17 cellular contexts compared by ENCODE assay signal in genomic region chr3:193297421-193297820, GRCh38. TPM values are rescaled to one million over a fixed set of nuclear protein-coding genes. Genes with fewer than 3 reads are reported as not detected.
DNase-seq lines count a peak whose midpoint lies in the region; ATAC-seq and TF ChIP-seq lines count a peak whose summit lies in the region.
"Had no signal": no experiment of that assay in that cellular context is flagged by ENCODE, and none has a peak within 500 bp of the region (broad histone marks: within the 10 kb centered on the region; RNA-seq: fewer than 3 reads in every experiment).

No MANE protein-coding gene starts in this region.

- H4K5ac ChIP-seq in mesendoderm (ENCODE audit: low read length): no peak overlapping the region

- TF ChIP-seq CTCF in GM06990 (IDR thresholded peaks at IDR 0.05; ENCODE audit: insufficient read depth, low read length, poor library complexity, severe bottlenecking) (no peak), tibial artery (IDR thresholded peaks at IDR 0.05) (no peak)

- intact Hi-C loops in left colon (cut with DNase I, micrococcal nuclease): no loop called here
- intact Hi-C loops in tibial artery (cut with DNase I; ENCODE audit: low total_unique reads): no loop called here

- H3K4me3 ChIP-seq in GM06990 (replicated peaks; ENCODE audit: low read depth, low read length): no peak overlapping the region
- H3K4me3 ChIP-seq in mesendoderm (ENCODE audit: low read length): no peak overlapping the region
- H3K4me3 ChIP-seq in tibial artery: no peak overlapping the region

- no peak overlapping the region for H3K4me2 ChIP-seq in mesendoderm (ENCODE audit: low read length)

- H2AK5ac ChIP-seq in mesendoderm (ENCODE audit: low read length): no peak overlapping the region

- H3K27me3 ChIP-seq in GM06990 (replicated peaks; ENCODE audit: control insufficient read depth, insufficient read depth, low read length) (no peaks in the 10 kb centered on the region), mesendoderm (ENCODE audit: insufficient read depth, low read length, poor library complexity) (no peaks in the 10 kb centered on the region), tibial artery (no peaks in the 10 kb centered on the region)

- no peak overlapping the region for H3K4ac ChIP-seq in mesendoderm (ENCODE audit: low read depth, low read length)

- H3K9ac ChIP-seq in mesendoderm (ENCODE audit: low read length): no peak overlapping the region

- no peaks in the 10 kb centered on the region for H3K36me3 ChIP-seq in GM06990 (ENCODE audit: control insufficient read depth, insufficient read depth, low read length)
- H3K36me3 ChIP-seq in mesendoderm (ENCODE audit: control insufficient read depth, insufficient read depth, low read length): no peaks in the 10 kb centered on the region
- H3K36me3 ChIP-seq in tibial artery: no peaks in the 10 kb centered on the region

- DNase-seq in GM06990 (ENCODE audit: extremely low read depth, insufficient read length): peak; percentile 1
- DNase-seq in RKO (ENCODE audit: low spot score): peak; percentile 66
- DNase-seq in mesendoderm: peak; percentile 1
- no peak for DNase-seq in left colon
- no peak for DNase-seq in tibial artery
- DNase-seq: activated CD4-positive, alpha-beta T cell treated with anti-CD3 and anti-CD28 coated beads, Interleukin-2, amount 50 U/mL, for 1 hour; amygdala; CD4-positive, CD25-positive, alpha-beta regulatory T cell; DMS153; effector memory CD8-positive, alpha-beta T cell; head of caudate nucleus; NCI-H2029; NCI-H446 treated with DMSO at 0.1 percent for 48 hours; stimulated activated CD8-positive, alpha-beta memory T cell treated with anti-CD3 and anti-CD28 coated beads, Interleukin-4, amount 100 ng/mL, for 48 hours; substantia nigra had no signal

- H2BK15ac ChIP-seq in mesendoderm (replicated peaks; ENCODE audit: low read depth): no peak overlapping the region

- H4K8ac ChIP-seq in mesendoderm (ENCODE audit: low read depth, low read length): no peak overlapping the region

- H3K27ac ChIP-seq in mesendoderm (ENCODE audit: low read depth, low read length): no peak overlapping the region
- no peak overlapping the region for H3K27ac ChIP-seq in tibial artery

- no peak overlapping the region for H2BK5ac ChIP-seq in mesendoderm (ENCODE audit: low read length)

- ATAC-seq in HG02870 (IDR thresholded peaks at IDR 0.05; ENCODE audit: unreplicated experiment) (peak; percentile 92), left colon (no peak), GM18909 (IDR thresholded peaks at IDR 0.05; ENCODE audit: poor library complexity, unreplicated experiment) (no peak)
- ATAC-seq: effector memory CD8-positive, alpha-beta T cell had no signal

- H3K9me3 ChIP-seq in tibial artery: no peaks in the 10 kb centered on the region

- WGBS in mesendoderm (ENCODE audit: extremely low coverage, insufficient coverage, low lambda C conversion rate): no CpG with 5 or more reads among the region's 5 CpGs

- H3K56ac ChIP-seq in mesendoderm (ENCODE audit: low read length): no peak overlapping the region

- H2BK120ac ChIP-seq in mesendoderm (ENCODE audit: low read depth, low read length): no peak overlapping the region

- H3K4me1 ChIP-seq in mesendoderm (ENCODE audit: control insufficient read depth, low read depth, low read length) (no peaks in the 10 kb centered on the region), tibial artery (no peaks in the 10 kb centered on the region)

- H3K79me1 ChIP-seq in mesendoderm (ENCODE audit: low read length): no peaks in the 10 kb centered on the region

- no peaks in the 10 kb centered on the region for H3K79me2 ChIP-seq in mesendoderm (ENCODE audit: control insufficient read depth, insufficient read depth, low read length)

- H3K18ac ChIP-seq in mesendoderm (ENCODE audit: low read length): no peak overlapping the region

- H3K23ac ChIP-seq in mesendoderm (ENCODE audit: low read length): no peak overlapping the region

RNA-seq across cellular contexts. Expression of gene PLAAT1, which starts 56.4 kb away (rescaled TPM):
- 2.6 TPM for polyA plus RNA-seq in mesendoderm (2013, experiment 1 of 2)
- 2.8 TPM for polyA plus RNA-seq in mesendoderm (2013, experiment 2 of 2)
- not detected for total RNA-seq in left colon
- total RNA-seq: CD4-positive, CD25-positive, alpha-beta regulatory T cell had no signal
- polyA plus RNA-seq: CD4-positive, CD25-positive, alpha-beta regulatory T cell had no signal

Comparison
In these comparisons a context has a peak if more than half of its experiments do, and no peak if none do; other contexts are left out.
1. DNase-seq: peak in GM06990 (single experiment), RKO (single experiment) and mesendoderm (single experiment); none in left colon (0 of 2) and tibial artery (0 of 2).